8 cellular contexts compared by ENCODE assay signal in the genomic region with DNA sequence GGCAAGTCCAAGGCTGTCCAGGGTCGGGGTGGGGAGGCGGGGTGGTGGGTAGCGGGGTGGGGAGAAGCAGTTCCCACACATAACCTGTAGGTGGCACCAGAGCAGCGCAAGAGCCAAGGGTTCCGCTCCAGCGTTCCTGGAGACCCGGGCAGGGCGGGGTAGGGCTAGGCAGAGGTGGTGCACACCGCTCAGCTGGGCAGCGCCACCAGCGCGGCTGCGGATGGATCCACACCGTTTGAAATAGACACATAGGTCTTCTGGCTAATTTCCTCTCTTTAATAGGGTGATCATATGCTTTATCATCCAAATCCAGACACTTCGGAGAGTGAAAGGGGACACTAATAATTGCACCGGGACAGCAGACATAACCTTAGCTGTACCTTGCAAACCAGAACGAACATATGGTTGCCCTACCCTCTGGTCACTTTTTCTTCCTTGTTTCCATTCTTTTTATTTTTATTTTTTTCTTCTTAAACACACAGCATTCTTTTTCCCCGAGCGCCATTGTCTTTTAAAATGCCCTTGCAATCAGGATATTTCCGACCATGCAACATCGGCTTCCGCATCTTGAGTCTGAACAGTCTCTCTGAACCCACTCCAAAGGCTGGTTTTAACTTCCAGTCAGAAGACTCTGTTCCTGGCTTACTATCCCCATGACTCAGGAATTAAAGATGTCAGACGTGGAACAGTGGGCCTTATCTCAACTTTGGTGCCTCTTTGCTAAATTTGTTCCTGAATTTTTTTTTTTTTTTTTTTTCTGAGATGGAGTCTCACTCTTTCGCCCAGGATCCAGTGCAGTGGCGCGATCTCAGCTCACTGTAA. TPM values are rescaled to one million over a fixed set of nuclear protein-coding genes. Genes with fewer than 3 reads are reported as not detected.
DNase-seq lines count a peak whose midpoint lies in the region; ATAC-seq and TF ChIP-seq lines count a peak whose summit lies in the region.

No MANE protein-coding gene starts in this region.

- TF ChIP-seq CTCF in lower lobe of right lung (IDR thresholded peaks at IDR 0.05): peak; percentile 91

- H3K4me1 Mint-ChIP-seq in activated CD4-positive, alpha-beta T cell treated with anti-CD3 and anti-CD28 coated beads, Interleukin-2, amount 10 ng/mL, durations not matched to agents 24 days and 14 days: peaks cover 3% of the 10 kb centered on the region

- intact Hi-C loops in activated CD4-positive, alpha-beta T cell treated with anti-CD3 and anti-CD28 coated beads, Interleukin-2, amount 10 ng/mL, durations not matched to agents 24 days and 14 days (cut with micrococcal nuclease): loop anchor here (1.0 to 5.0 kb wide), 5 partner anchors 45 to 456 kb away; a partner anchor contains a TSS
- intact Hi-C loops in lower lobe of right lung (cut with DNase I): no loop called here

- peak; percentile 96 for ATAC-seq in GM19397 (IDR thresholded peaks at IDR 0.05; ENCODE audit: unreplicated experiment)
- peak; percentile 80 for ATAC-seq in HG03469 (IDR thresholded peaks at IDR 0.05; ENCODE audit: unreplicated experiment)
- peak; percentile 100 for ATAC-seq in lower lobe of right lung

- H3K9ac ChIP-seq in BLaER1 treated with 17β-estradiol and CSF1 and Interleukin-3, amounts not matched to agents 10 nM and 100 nM: peak overlapping the region in 4 of 11 experiments; percentile 12 to 44 (median 36); a peak in 4 of 22 replicates

- peaks cover 0 to 3% (median 2%) of the 10 kb centered on the region in 11 experiments; a peak in 8 of 22 replicates for H3K9me3 ChIP-seq in BLaER1 treated with 17β-estradiol and CSF1 and Interleukin-3, amounts not matched to agents 10 nM and 100 nM (replicated peaks in 1 of 11)
- H3K9me3 ChIP-seq in lower lobe of right lung: no peaks in the 10 kb centered on the region

- no peak overlapping the region for H3K27ac ChIP-seq in BLaER1 treated with 17β-estradiol and CSF1 and Interleukin-3, amounts not matched to agents 10 nM and 100 nM
- no peak overlapping the region for H3K27ac ChIP-seq in lower lobe of right lung

- peak overlapping the region; percentile 46 to 95 (median 66); a peak in 21 of 22 replicates for H3K4me2 ChIP-seq in BLaER1 treated with 17β-estradiol and CSF1 and Interleukin-3, amounts not matched to agents 10 nM and 100 nM

- no peaks in the 10 kb centered on the region for H3K27me3 ChIP-seq in BLaER1 treated with 17β-estradiol and CSF1 and Interleukin-3, amounts not matched to agents 10 nM and 100 nM
- peaks cover 6% of the 10 kb centered on the region for H3K27me3 ChIP-seq in lower lobe of right lung (ENCODE audit: low read depth)

- H3K36me3 Mint-ChIP-seq in activated CD4-positive, alpha-beta T cell treated with anti-CD3 and anti-CD28 coated beads, Interleukin-2, amount 10 ng/mL, durations not matched to agents 24 days and 14 days (ENCODE audit: low read depth): no peaks in the 10 kb centered on the region

- peaks cover 19% of the 10 kb centered on the region for H3K27me3 Mint-ChIP-seq in activated CD4-positive, alpha-beta T cell treated with anti-CD3 and anti-CD28 coated beads, Interleukin-2, amount 10 ng/mL, durations not matched to agents 24 days and 14 days

- no peaks in the 10 kb centered on the region for H4K20me1 ChIP-seq in BLaER1 treated with 17β-estradiol and CSF1 and Interleukin-3, amounts not matched to agents 10 nM and 100 nM

- DNase-seq in NCI-H526 (lab: John Stamatoyannopoulos, UW): peak; percentile 52 to 94
- DNase-seq in activated CD4-positive, alpha-beta T cell treated with anti-CD3 and anti-CD28 coated beads, Interleukin-2, amount 10 ng/mL, durations not matched to agents 24 days and 14 days: peak; percentile 95
- DNase-seq in dedifferentiated amniotic fluid mesenchymal stem cell (ENCODE audit: extremely low spot score): peak; percentile 85
- DNase-seq in lower lobe of right lung: peak; percentile 93
- peak; percentile 75 to 83 (median 81) for DNase-seq in stimulated activated CD4-positive, alpha-beta T cell treated with anti-CD3 and anti-CD28 coated beads, TNF-alpha, amount 100 ng/mL, for 24 hours (ENCODE audit: low read depth in 3 of 3)

- no peaks in the 10 kb centered on the region for H3K9me3 Mint-ChIP-seq in activated CD4-positive, alpha-beta T cell treated with anti-CD3 and anti-CD28 coated beads, Interleukin-2, amount 10 ng/mL, durations not matched to agents 24 days and 14 days

- no peaks in the 10 kb centered on the region for H3K36me3 ChIP-seq in BLaER1 treated with 17β-estradiol and CSF1 and Interleukin-3, amounts not matched to agents 10 nM and 100 nM
- no peaks in the 10 kb centered on the region for H3K36me3 ChIP-seq in lower lobe of right lung

- no peak overlapping the region for H3K27ac Mint-ChIP-seq in activated CD4-positive, alpha-beta T cell treated with anti-CD3 and anti-CD28 coated beads, Interleukin-2, amount 10 ng/mL, durations not matched to agents 24 days and 14 days

- peak overlapping the region; percentile 75 for H3K4me3 Mint-ChIP-seq in activated CD4-positive, alpha-beta T cell treated with anti-CD3 and anti-CD28 coated beads, Interleukin-2, amount 10 ng/mL, durations not matched to agents 24 days and 14 days

- H3K4me1 ChIP-seq in BLaER1 treated with 17β-estradiol and CSF1 and Interleukin-3, amounts not matched to agents 10 nM and 100 nM: peaks cover 0 to 6% (median 4%) of the 10 kb centered on the region in 10 experiments; a peak in 8 of 20 replicates
- H3K4me1 ChIP-seq in lower lobe of right lung: peaks cover 6% of the 10 kb centered on the region

- peak overlapping the region in 3 of 10 experiments; percentile 37 to 44 (median 41); a peak in 3 of 20 replicates for H3K4me3 ChIP-seq in BLaER1 treated with 17β-estradiol and CSF1 and Interleukin-3, amounts not matched to agents 10 nM and 100 nM
- H3K4me3 ChIP-seq in lower lobe of right lung: peak overlapping the region; percentile 43

RNA-seq across cellular contexts. Expression of a gene that starts 12.5 kb away (rescaled TPM):
- total RNA-seq in activated CD4-positive, alpha-beta T cell treated with anti-CD3 and anti-CD28 coated beads, Interleukin-2, amount 10 ng/mL, durations not matched to agents 24 days and 14 days: 6.8 TPM in 2 replicates
- total RNA-seq in lower lobe of right lung: 6.9 TPM
